ENCODE assay signal across 14 cellular contexts in the genomic region with DNA sequence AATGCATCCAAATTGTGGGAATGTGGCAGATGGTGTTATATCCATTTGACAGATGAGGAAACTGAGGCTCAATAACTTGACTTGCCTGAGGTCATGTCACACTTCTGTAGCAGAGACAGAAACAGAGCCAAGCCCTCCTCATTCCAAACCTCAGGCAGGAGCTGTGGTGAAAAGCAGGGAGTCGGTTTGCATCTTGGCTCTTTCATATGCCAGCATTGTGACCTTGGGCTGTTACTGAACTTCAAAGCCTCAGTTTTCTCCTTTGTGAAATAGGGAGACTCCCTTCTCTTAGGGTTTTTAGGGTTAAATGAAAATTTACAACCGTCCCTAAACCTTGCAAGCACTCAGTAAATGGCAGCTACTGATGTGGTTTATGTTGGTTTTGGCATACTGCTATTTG.
"Had no signal": no experiment of that assay in that cellular context is flagged by ENCODE, and none has a peak within 500 bp of the region (broad histone marks: within the 10 kb centered on the region; RNA-seq: fewer than 3 reads in every experiment).

No MANE protein-coding gene starts in this region.

- H3K27me3 ChIP-seq: esophagus squamous epithelium, gastroesophageal sphincter, ovary, right atrium auricular region had no signal

- H3K4me3 ChIP-seq: esophagus squamous epithelium, gastroesophageal sphincter, ovary, right atrium auricular region had no signal

- H3K27me3 Mint-ChIP-seq: dendritic cell treated with granulocyte-macrophage colony-stimulating factor and Interleukin-4, amounts not matched to agents 40 ng/mL and 50 ng/mL, for 4 days; naive thymus-derived CD4-positive, alpha-beta T cell had no signal

- H3K9me3 ChIP-seq: esophagus squamous epithelium, gastroesophageal sphincter, ovary, right atrium auricular region had no signal

- H3K9me3 Mint-ChIP-seq: dendritic cell treated with granulocyte-macrophage colony-stimulating factor and Interleukin-4, amounts not matched to agents 40 ng/mL and 50 ng/mL, for 4 days; neural crest cell had no signal

- DNase-seq: esophagus squamous epithelium; foreskin fibroblast; glutamatergic neuron; mammary epithelial cell; naive thymus-derived CD4-positive, alpha-beta T cell; ovary; small intestine; stimulated activated CD4-positive, alpha-beta T cell treated with anti-CD3 and anti-CD28 coated beads, Interleukin-12 subunit alpha, Interleukin-12 subunit beta, amount 100 ng/mL, for 4 hours; stimulated activated naive CD4-positive, alpha-beta T cell treated with Interleukin-2 at 50 U/mL for 16 hours; trophoblast cell had no signal

- H3K27ac ChIP-seq: esophagus squamous epithelium, gastroesophageal sphincter, ovary, right atrium auricular region had no signal

- ATAC-seq: gastroesophageal sphincter; naive thymus-derived CD4-positive, alpha-beta T cell had no signal

- H3K4me1 ChIP-seq: esophagus squamous epithelium, gastroesophageal sphincter, right atrium auricular region had no signal

- FAIRE-seq: small intestine had no signal

- H3K36me3 ChIP-seq: esophagus squamous epithelium, gastroesophageal sphincter, ovary, right atrium auricular region had no signal

- H3K27ac Mint-ChIP-seq: dendritic cell treated with granulocyte-macrophage colony-stimulating factor and Interleukin-4, amounts not matched to agents 40 ng/mL and 50 ng/mL, for 4 days had no signal

- H3K4me3 Mint-ChIP-seq: dendritic cell treated with granulocyte-macrophage colony-stimulating factor and Interleukin-4, amounts not matched to agents 40 ng/mL and 50 ng/mL, for 4 days; naive thymus-derived CD4-positive, alpha-beta T cell; neural crest cell had no signal
